ENCODE assay signal across 1 cellular context in genomic region chr7:100641860-100642533, GRCh38.
TF ChIP-seq lines count a peak whose summit lies in the region.

No MANE protein-coding gene starts in this region.

TF ChIP-seq in K562, 482 proteins besides CTCF, POLR2A, EP300 and RAD21 (continued from another document):
- TF ChIP-seq PKNOX1 (IDR thresholded peaks at IDR 0.05), result no peak
- TF ChIP-seq, protein P1, sequence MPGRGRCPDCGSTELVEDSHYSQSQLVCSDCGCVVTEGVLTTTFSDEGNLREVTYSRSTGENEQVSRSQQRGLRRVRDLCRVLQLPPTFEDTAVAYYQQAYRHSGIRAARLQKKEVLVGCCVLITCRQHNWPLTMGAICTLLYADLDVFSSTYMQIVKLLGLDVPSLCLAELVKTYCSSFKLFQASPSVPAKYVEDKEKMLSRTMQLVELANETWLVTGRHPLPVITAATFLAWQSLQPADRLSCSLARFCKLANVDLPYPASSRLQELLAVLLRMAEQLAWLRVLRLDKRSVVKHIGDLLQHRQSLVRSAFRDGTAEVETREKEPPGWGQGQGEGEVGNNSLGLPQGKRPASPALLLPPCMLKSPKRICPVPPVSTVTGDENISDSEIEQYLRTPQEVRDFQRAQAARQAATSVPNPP (IDR thresholded peaks at IDR 0.05; ENCODE audit: borderline replicate concordance, insufficient read depth, insufficient read length), result no peak
- no peak for TF ChIP-seq KAT8 (IDR thresholded peaks at IDR 0.05; ENCODE audit: low read depth)
- TF ChIP-seq SAP30 (IDR thresholded peaks at IDR 0.05; ENCODE audit: borderline replicate concordance, insufficient read depth, low read depth, low read length, poor library complexity, severe bottlenecking), result peak; percentile 38
- no peak for TF ChIP-seq ZNF717 (CRISPR knock-in tag; IDR thresholded peaks at IDR 0.05)
- no peak for TF ChIP-seq ELK1 (CRISPR knock-in tag; IDR thresholded peaks at IDR 0.05)
- no peak for TF ChIP-seq ZBTB12 (CRISPR knock-in tag; IDR thresholded peaks at IDR 0.05)
- TF ChIP-seq MYBL2 (IDR thresholded peaks at IDR 0.05; ENCODE audit: low read depth), result no peak
- TF ChIP-seq MYBL2 (CRISPR knock-in tag; IDR thresholded peaks at IDR 0.05; ENCODE audit: borderline replicate concordance), result no peak
- TF ChIP-seq, protein P2, sequence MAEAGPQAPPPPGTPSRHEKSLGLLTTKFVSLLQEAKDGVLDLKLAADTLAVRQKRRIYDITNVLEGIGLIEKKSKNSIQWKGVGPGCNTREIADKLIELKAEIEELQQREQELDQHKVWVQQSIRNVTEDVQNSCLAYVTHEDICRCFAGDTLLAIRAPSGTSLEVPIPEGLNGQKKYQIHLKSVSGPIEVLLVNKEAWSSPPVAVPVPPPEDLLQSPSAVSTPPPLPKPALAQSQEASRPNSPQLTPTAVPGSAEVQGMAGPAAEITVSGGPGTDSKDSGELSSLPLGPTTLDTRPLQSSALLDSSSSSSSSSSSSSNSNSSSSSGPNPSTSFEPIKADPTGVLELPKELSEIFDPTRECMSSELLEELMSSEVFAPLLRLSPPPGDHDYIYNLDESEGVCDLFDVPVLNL (CRISPR knock-in tag; IDR thresholded peaks at IDR 0.05; ENCODE audit: low read depth), result 0 out of 2 replicates have a peak, but pooled peaks have one; percentile 29
- TF ChIP-seq GABPB2 (CRISPR knock-in tag; conservative IDR thresholded peaks at IDR 0.05), result no peak
- no peak for TF ChIP-seq ILF3 (IDR thresholded peaks at IDR 0.05; ENCODE audit: borderline replicate concordance)
- TF ChIP-seq KAT7 (CRISPR knock-in tag; IDR thresholded peaks at IDR 0.05; ENCODE audit: borderline replicate concordance), result 0 out of 2 replicates have a peak, but pooled peaks have one; percentile 17
- peak; percentile 56 for TF ChIP-seq L3MBTL2 (IDR thresholded peaks at IDR 0.05)
- TF ChIP-seq ZNF124 (CRISPR knock-in tag; IDR thresholded peaks at IDR 0.05), result no peak
- no peak for TF ChIP-seq UBTF (IDR thresholded peaks at IDR 0.05; ENCODE audit: borderline replicate concordance in 1 of 2, low read depth in 2 of 2, low read length in 2 of 2)
- no peak for TF ChIP-seq FOXA3 (CRISPR knock-in tag; conservative IDR thresholded peaks at IDR 0.05 in 1 of 2, IDR thresholded peaks at IDR 0.05 in 1 of 2)
- TF ChIP-seq ZNF3 (CRISPR knock-in tag; IDR thresholded peaks at IDR 0.05), result no peak
- peak; percentile 8; the same call in 1 of the 2 replicates for TF ChIP-seq PHF8 (IDR thresholded peaks at IDR 0.05; ENCODE audit: borderline replicate concordance, low read length)
- TF ChIP-seq CHD4 (IDR thresholded peaks at IDR 0.05; ENCODE audit: insufficient read depth, insufficient replicate concordance, low read depth, low read length, poor library complexity, severe bottlenecking), result no peak
- TF ChIP-seq XRCC4 (IDR thresholded peaks at IDR 0.05; ENCODE audit: extremely low read depth, insufficient read depth, insufficient read length), result no peak
- TF ChIP-seq ZNF79 (CRISPR knock-in tag; IDR thresholded peaks at IDR 0.05; ENCODE audit: low read depth), result no peak
- TF ChIP-seq BRD9 (IDR thresholded peaks at IDR 0.05; ENCODE audit: low read depth, partially characterized antibody), result no peak
- TF ChIP-seq, protein P3, sequence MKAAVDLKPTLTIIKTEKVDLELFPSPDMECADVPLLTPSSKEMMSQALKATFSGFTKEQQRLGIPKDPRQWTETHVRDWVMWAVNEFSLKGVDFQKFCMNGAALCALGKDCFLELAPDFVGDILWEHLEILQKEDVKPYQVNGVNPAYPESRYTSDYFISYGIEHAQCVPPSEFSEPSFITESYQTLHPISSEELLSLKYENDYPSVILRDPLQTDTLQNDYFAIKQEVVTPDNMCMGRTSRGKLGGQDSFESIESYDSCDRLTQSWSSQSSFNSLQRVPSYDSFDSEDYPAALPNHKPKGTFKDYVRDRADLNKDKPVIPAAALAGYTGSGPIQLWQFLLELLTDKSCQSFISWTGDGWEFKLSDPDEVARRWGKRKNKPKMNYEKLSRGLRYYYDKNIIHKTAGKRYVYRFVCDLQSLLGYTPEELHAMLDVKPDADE (conservative IDR thresholded peaks at IDR 0.05; ENCODE audit: control insufficient read depth, low read depth, low read length), result peak; percentile 31; the same call in 1 of the 2 replicates
- no peak for TF ChIP-seq ADNP (tag; IDR thresholded peaks at IDR 0.05)
- no peak for TF ChIP-seq ETS2 (tag; IDR thresholded peaks at IDR 0.05; ENCODE audit: borderline replicate concordance, poor library complexity, severe bottlenecking)
- TF ChIP-seq EP400 (IDR thresholded peaks at IDR 0.05), result peak; percentile 67; the same call in 1 of the 2 replicates
- no peak for TF ChIP-seq SAFB2 (IDR thresholded peaks at IDR 0.05; ENCODE audit: borderline replicate concordance, low read depth, low read length, severe bottlenecking)
- TF ChIP-seq ZBTB5 (IDR thresholded peaks at IDR 0.05), result no peak
- no peak for TF ChIP-seq JUN (IDR thresholded peaks at IDR 0.05; ENCODE audit: borderline replicate concordance, low read depth, low read length)
- no peak for TF ChIP-seq JUN (CRISPR knock-in tag; IDR thresholded peaks at IDR 0.05; ENCODE audit: borderline replicate concordance)
- TF ChIP-seq MAX (CRISPR knock-in tag; IDR thresholded peaks at IDR 0.05), result peak; percentile 51
- TF ChIP-seq RBFOX2 (IDR thresholded peaks at IDR 0.05; ENCODE audit: low read depth, low read length), result peak; percentile 29
- TF ChIP-seq ELF1 (tag; IDR thresholded peaks at IDR 0.05), result no peak
- peak; percentile 31; the same call in 1 of the 2 replicates for TF ChIP-seq BRD4 (IDR thresholded peaks at IDR 0.05)
- no peak for TF ChIP-seq ILK (tag; IDR thresholded peaks at IDR 0.05; ENCODE audit: borderline replicate concordance, low read depth)
- TF ChIP-seq MCM7 (IDR thresholded peaks at IDR 0.05), result no peak
- TF ChIP-seq TBL1XR1 (IDR thresholded peaks at IDR 0.05; ENCODE audit: low read length in 2 of 2), result no peak
- no peak for TF ChIP-seq GMEB1 (CRISPR knock-in tag; IDR thresholded peaks at IDR 0.05)
- TF ChIP-seq DNMT1 (IDR thresholded peaks at IDR 0.05), result 0 out of 2 replicates have a peak, but pooled peaks have one; percentile 7
- no peak for TF ChIP-seq NBN (IDR thresholded peaks at IDR 0.05; ENCODE audit: low read depth)
- peak; percentile 12; the same call in 1 of the 2 replicates for TF ChIP-seq FOSL1 (tag; conservative IDR thresholded peaks at IDR 0.05)
- TF ChIP-seq, protein P4, sequence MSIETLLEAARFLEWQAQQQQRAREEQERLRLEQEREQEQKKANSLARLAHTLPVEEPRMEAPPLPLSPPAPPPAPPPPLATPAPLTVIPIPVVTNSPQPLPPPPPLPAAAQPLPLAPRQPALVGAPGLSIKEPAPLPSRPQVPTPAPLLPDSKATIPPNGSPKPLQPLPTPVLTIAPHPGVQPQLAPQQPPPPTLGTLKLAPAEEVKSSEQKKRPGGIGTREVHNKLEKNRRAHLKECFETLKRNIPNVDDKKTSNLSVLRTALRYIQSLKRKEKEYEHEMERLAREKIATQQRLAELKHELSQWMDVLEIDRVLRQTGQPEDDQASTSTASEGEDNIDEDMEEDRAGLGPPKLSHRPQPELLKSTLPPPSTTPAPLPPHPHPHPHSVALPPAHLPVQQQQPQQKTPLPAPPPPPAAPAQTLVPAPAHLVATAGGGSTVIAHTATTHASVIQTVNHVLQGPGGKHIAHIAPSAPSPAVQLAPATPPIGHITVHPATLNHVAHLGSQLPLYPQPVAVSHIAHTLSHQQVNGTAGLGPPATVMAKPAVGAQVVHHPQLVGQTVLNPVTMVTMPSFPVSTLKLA (conservative IDR thresholded peaks at IDR 0.05), result peak in 1 of 2 experiments; percentile 58; a peak in 2 of 4 replicates
- TF ChIP-seq BACH1 (tag; IDR thresholded peaks at IDR 0.05), result no peak
- peak; percentile 54; the same call in 1 of the 2 replicates for TF ChIP-seq MYC (IDR thresholded peaks at IDR 0.05; ENCODE audit: low read depth, low read length)
- TF ChIP-seq MYC (CRISPR knock-in tag; IDR thresholded peaks at IDR 0.05; ENCODE audit: borderline replicate concordance, low read depth), result no peak
- no peak for TF ChIP-seq SMAD3 (CRISPR knock-in tag; conservative IDR thresholded peaks at IDR 0.05)
- TF ChIP-seq PTTG1 (tag; IDR thresholded peaks at IDR 0.05; ENCODE audit: low read depth), result no peak
- no peak for TF ChIP-seq CBX2 (IDR thresholded peaks at IDR 0.05; ENCODE audit: insufficient read depth, low read length, poor library complexity, severe bottlenecking)
- TF ChIP-seq GTF2A2 (tag; IDR thresholded peaks at IDR 0.05), result no peak
- TF ChIP-seq, protein P5, sequence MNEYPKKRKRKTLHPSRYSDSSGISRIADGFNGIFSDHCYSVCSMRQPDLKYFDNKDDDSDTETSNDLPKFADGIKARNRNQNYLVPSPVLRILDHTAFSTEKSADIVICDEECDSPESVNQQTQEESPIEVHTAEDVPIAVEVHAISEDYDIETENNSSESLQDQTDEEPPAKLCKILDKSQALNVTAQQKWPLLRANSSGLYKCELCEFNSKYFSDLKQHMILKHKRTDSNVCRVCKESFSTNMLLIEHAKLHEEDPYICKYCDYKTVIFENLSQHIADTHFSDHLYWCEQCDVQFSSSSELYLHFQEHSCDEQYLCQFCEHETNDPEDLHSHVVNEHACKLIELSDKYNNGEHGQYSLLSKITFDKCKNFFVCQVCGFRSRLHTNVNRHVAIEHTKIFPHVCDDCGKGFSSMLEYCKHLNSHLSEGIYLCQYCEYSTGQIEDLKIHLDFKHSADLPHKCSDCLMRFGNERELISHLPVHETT (CRISPR knock-in tag; conservative IDR thresholded peaks at IDR 0.05 in 1 of 2, IDR thresholded peaks at IDR 0.05 in 1 of 2), result 0 out of 4 replicates have a peak, but pooled peaks of 1 of the 2 experiments have one; percentile 9
